ENCODE assay signal across 9 cellular contexts in genomic region chr22:40276877-40277823, GRCh38.
DNase-seq lines count a peak whose midpoint lies in the region; ATAC-seq, FAIRE-seq and TF ChIP-seq lines count a peak whose summit lies in the region.
"Had no signal": no experiment of that assay in that cellular context is flagged by ENCODE, and none has a peak within 500 bp of the region (broad histone marks: within the 10 kb centered on the region; RNA-seq: fewer than 3 reads in every experiment).

No MANE protein-coding gene starts in this region.

- H3K27ac ChIP-seq in breast epithelium (peak overlapping the region; percentile 84 to 90), urinary bladder (ENCODE audit: low read depth) (peak overlapping the region; percentile 83)

- no peak for TF ChIP-seq CTCF in breast epithelium (IDR thresholded peaks at IDR 0.05)

- H3K4me1 Mint-ChIP-seq in activated T-cell treated with anti-CD3 and anti-CD28 coated beads, Interleukin-2, amount 50 U/mL, for 4 hours (ENCODE audit: low read depth), result peaks cover 52% of the 10 kb centered on the region

- peak overlapping the region; percentile 75 for H3K4me3 Mint-ChIP-seq in activated T-cell treated with anti-CD3 and anti-CD28 coated beads, Interleukin-2, amount 50 U/mL, for 4 hours

- DNase-seq in activated T-cell treated with anti-CD3 and anti-CD28 coated beads, Interleukin-2, amount 50 U/mL, for 4 hours, result no peak
- no peak for DNase-seq in activated T-cell treated with anti-CD3 and anti-CD28 coated beads, Interleukin-2, amount 50 U/mL, for 48 hours
- DNase-seq in breast epithelium (ENCODE audit: low spot score in 2 of 2), result no peak
- DNase-seq in medulla oblongata (ENCODE audit: extremely low spot score), result peak; percentile 18
- no peak for DNase-seq in superior temporal gyrus (ENCODE audit: extremely low spot score)
- DNase-seq in GM12892 (ENCODE audit: insufficient read length), result no peak
- DNase-seq: DMS153 had no signal

- no peaks in the 10 kb centered on the region for H3K36me3 ChIP-seq in breast epithelium
- H3K36me3 ChIP-seq in urinary bladder (ENCODE audit: insufficient read depth), result peaks cover 7% of the 10 kb centered on the region

- no peak for FAIRE-seq in GM12892 (lab: Jason Lieb, UNC)

- no peaks in the 10 kb centered on the region for H3K9me3 Mint-ChIP-seq in activated T-cell treated with anti-CD3 and anti-CD28 coated beads, Interleukin-2, amount 50 U/mL, for 4 hours

- no peaks in the 10 kb centered on the region for H3K4me1 ChIP-seq in breast epithelium
- H3K4me1 ChIP-seq in urinary bladder (ENCODE audit: insufficient read depth), result no peaks in the 10 kb centered on the region

- ATAC-seq in activated T-cell treated with anti-CD3 and anti-CD28 coated beads, Interleukin-2, amount 50 U/mL, for 4 hours, result peak; percentile 42 to 53
- ATAC-seq in HG03139 (IDR thresholded peaks at IDR 0.05; ENCODE audit: unreplicated experiment), result no peak

- intact Hi-C loops in breast epithelium (cut with DNase I; ENCODE audit: low total_unique reads), result no loop called here

- no peaks in the 10 kb centered on the region for H3K27me3 Mint-ChIP-seq in activated T-cell treated with anti-CD3 and anti-CD28 coated beads, Interleukin-2, amount 50 U/mL, for 4 hours (ENCODE audit: low read depth)

- no peaks in the 10 kb centered on the region for H3K27me3 ChIP-seq in breast epithelium

- no peaks in the 10 kb centered on the region for H3K9me3 ChIP-seq in breast epithelium

- H3K4me3 ChIP-seq in breast epithelium, result peak overlapping the region; percentile 30 to 62 (median 37)
- H3K4me3 ChIP-seq in urinary bladder (ENCODE audit: low read depth, low read length), result peak overlapping the region; percentile 26

- peaks cover 31% of the 10 kb centered on the region for H3K36me3 Mint-ChIP-seq in activated T-cell treated with anti-CD3 and anti-CD28 coated beads, Interleukin-2, amount 50 U/mL, for 4 hours (ENCODE audit: insufficient read depth)

- 44% methylated on average over 10 of the region's 10 CpGs for WGBS in urinary bladder

- TF ChIP-seq POLR2A in breast epithelium (IDR thresholded peaks at IDR 0.05) (no peak), GM12892 (IDR thresholded peaks at IDR 0.05; ENCODE audit: low read depth, low read length) (no peak)
